ENCODE assay signal across 1 cellular context in the genomic region with DNA sequence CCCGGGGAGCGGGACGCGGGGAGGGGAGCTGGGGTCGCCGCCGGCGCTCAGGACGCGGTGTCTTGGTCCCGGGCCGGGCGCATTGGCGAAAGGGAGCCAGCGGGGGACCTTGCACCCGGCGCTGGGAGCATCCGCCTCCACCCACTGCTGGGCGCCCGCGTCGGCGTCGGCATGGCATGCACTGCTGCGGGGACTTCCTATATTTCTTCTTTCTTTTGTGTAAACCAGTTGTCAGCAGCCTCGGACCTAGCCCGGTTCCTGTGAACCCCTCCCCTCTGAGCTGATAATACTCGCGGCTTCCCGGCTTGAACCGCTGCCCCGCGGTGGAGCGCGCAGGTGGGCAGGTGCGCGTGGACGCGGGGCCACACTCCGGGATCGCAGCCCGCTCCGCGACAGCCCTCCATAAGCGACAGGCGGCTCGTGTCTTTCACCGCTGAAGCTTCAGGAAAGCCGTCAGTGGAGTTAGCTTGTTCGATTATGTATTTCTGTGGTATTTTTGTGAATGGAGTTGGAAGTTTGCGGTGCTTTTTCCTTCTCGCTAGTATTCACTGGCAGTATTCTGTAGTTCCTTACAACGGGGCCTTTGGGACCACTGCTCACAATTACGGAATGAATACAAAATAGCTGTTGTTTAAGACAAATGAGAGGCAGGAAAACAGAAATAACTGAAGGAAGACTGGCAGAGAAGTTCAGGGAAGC.
TF ChIP-seq lines count a peak whose summit lies in the region.

No MANE protein-coding gene starts in this region.

TF ChIP-seq in A549, 52 proteins besides CTCF, POLR2A, EP300 and RAD21 (continued from another document):
- TF ChIP-seq REST (IDR thresholded peaks at IDR 0.05) = no peak
